In genomic region chr17:40608061-40608581, GRCh38 we compare ENCODE assay signal across 16 cellular contexts. TPM values are rescaled to one million over a fixed set of nuclear protein-coding genes. Genes with fewer than 3 reads are reported as not detected.
DNase-seq lines count a peak whose midpoint lies in the region; ATAC-seq and TF ChIP-seq lines count a peak whose summit lies in the region.
"Had no signal": no experiment of that assay in that cellular context is flagged by ENCODE, and none has a peak within 500 bp of the region (broad histone marks: within the 10 kb centered on the region; RNA-seq: fewer than 3 reads in every experiment).

No MANE protein-coding gene starts in this region.

- H3K27me3 Mint-ChIP-seq in activated naive CD4-positive, alpha-beta T cell treated with anti-CD3 and anti-CD28 coated beads, Interleukin-2, amount 50 U/mL, for 24 hours = no peaks in the 10 kb centered on the region
- H3K27me3 Mint-ChIP-seq in activated T-helper 17 cell treated with anti-CD3 and anti-CD28 coated beads, Interleukin-2, amount 50 U/mL, for 72 hours = no peaks in the 10 kb centered on the region
- no peaks in the 10 kb centered on the region for H3K27me3 Mint-ChIP-seq in memory B cell

- H3K9ac ChIP-seq in mammary epithelial cell (ENCODE audit: insufficient read depth, low read length) = no peak overlapping the region

- intact Hi-C loops in mammary epithelial cell (cut with micrococcal nuclease) = no loop called here

- H3K4me1 Mint-ChIP-seq in activated naive CD4-positive, alpha-beta T cell treated with anti-CD3 and anti-CD28 coated beads, Interleukin-2, amount 50 U/mL, for 24 hours = peaks cover 98% of the 10 kb centered on the region
- H3K4me1 Mint-ChIP-seq in activated T-helper 17 cell treated with anti-CD3 and anti-CD28 coated beads, Interleukin-2, amount 50 U/mL, for 72 hours = peaks cover 72% of the 10 kb centered on the region
- peaks cover 18% of the 10 kb centered on the region for H3K4me1 Mint-ChIP-seq in memory B cell

- no peaks in the 10 kb centered on the region for H3K4me1 ChIP-seq in mammary epithelial cell (ENCODE audit: insufficient read depth, low read length)

- DNase-seq in activated naive CD4-positive, alpha-beta T cell (lab: John Stamatoyannopoulos, UW) = no peak
- DNase-seq in memory B cell (ENCODE audit: low spot score in 2 of 2) = no peak
- DNase-seq in stimulated activated CD4-positive, alpha-beta T cell treated with anti-CD3 and anti-CD28 coated beads, Interleukin-1b, Interleukin-23, amount 100 ng/mL, for 48 hours = no peak
- DNase-seq in DMS153 (lab: John Stamatoyannopoulos, UW) = no peak
- no peak for DNase-seq in mammary epithelial cell
- DNase-seq: GDM1, Kasumi-1, NCI-H774, WERI-Rb-1 had no signal

- no peak overlapping the region for H3K4me2 ChIP-seq in mammary epithelial cell (ENCODE audit: insufficient read depth, low read depth, low read length)

- H3K79me2 ChIP-seq in mammary epithelial cell (ENCODE audit: insufficient read depth, low read length) = no peaks in the 10 kb centered on the region

- no peaks in the 10 kb centered on the region for H3K36me3 Mint-ChIP-seq in activated naive CD4-positive, alpha-beta T cell treated with anti-CD3 and anti-CD28 coated beads, Interleukin-2, amount 50 U/mL, for 24 hours
- no peaks in the 10 kb centered on the region for H3K36me3 Mint-ChIP-seq in activated T-helper 17 cell treated with anti-CD3 and anti-CD28 coated beads, Interleukin-2, amount 50 U/mL, for 72 hours (ENCODE audit: low read depth)
- no peaks in the 10 kb centered on the region for H3K36me3 Mint-ChIP-seq in memory B cell

- 74% methylated on average over 5 of the region's 6 CpGs for WGBS in mammary epithelial cell (ENCODE audit: low coverage, missing lambda C conversion rate)

- H3K27ac ChIP-seq in mammary epithelial cell (ENCODE audit: insufficient read depth, low read depth, low read length) = no peak overlapping the region
- H3K27ac ChIP-seq: WERI-Rb-1 had no signal

- no TSS peak for BruUV-seq in mammary epithelial cell (replicated peaks; lab: Mats Ljungman, UMichigan)

- ATAC-seq in activated T-helper 17 cell treated with anti-CD3 and anti-CD28 coated beads, Interleukin-2, amount 50 U/mL, for 72 hours (replicated peaks) = peak; percentile 63
- ATAC-seq in memory B cell (ENCODE audit: low read depth) (peak; percentile 63), GM19395 (IDR thresholded peaks at IDR 0.05; ENCODE audit: unreplicated experiment) (no peak)
- ATAC-seq: Panc1 had no signal

- dilution Hi-C loops in mammary epithelial cell (cut with HindIII; ENCODE audit: low sequenced_read_pairs) = loop anchor here (10.0 kb wide), 1 partner anchor 257 kb away; the partner anchor contains the start of gene KRT12

- no peaks in the 10 kb centered on the region for H3K36me3 ChIP-seq in mammary epithelial cell (ENCODE audit: insufficient read depth, low read length)
- H3K36me3 ChIP-seq: WERI-Rb-1 had no signal

- no peaks in the 10 kb centered on the region for H4K20me1 ChIP-seq in mammary epithelial cell (ENCODE audit: insufficient read depth, low read length)

- in situ Hi-C loops in mammary epithelial cell (cut with MboI; ENCODE audit: low sequenced_read_pairs in 2 of 2) = loop anchor here in 1 of 2 donors (25.0 kb wide), 1 partner anchor 1054 kb away; no protein-coding TSS in a partner anchor

- TF ChIP-seq CTCF in mammary epithelial cell (conservative IDR thresholded peaks at IDR 0.05 in 1 of 2, IDR thresholded peaks at IDR 0.05 in 1 of 2; ENCODE audit: extremely low read depth in 1 of 2, insufficient read depth in 1 of 2, low read depth in 1 of 2, low read length in 2 of 2) = no peak

- H3K4me3 ChIP-seq in mammary epithelial cell (replicated peaks in 1 of 3; ENCODE audit: insufficient read depth in 1 of 3, low read depth in 2 of 3, low read length in 3 of 3) = no peak overlapping the region

- no peak overlapping the region for H2AFZ ChIP-seq in mammary epithelial cell (ENCODE audit: low read depth, low read length)

- H3K9me3 ChIP-seq in mammary epithelial cell (replicated peaks; ENCODE audit: insufficient read depth, low read length) = no peaks in the 10 kb centered on the region

- no peaks in the 10 kb centered on the region for H3K9me3 Mint-ChIP-seq in activated naive CD4-positive, alpha-beta T cell treated with anti-CD3 and anti-CD28 coated beads, Interleukin-2, amount 50 U/mL, for 24 hours
- H3K9me3 Mint-ChIP-seq in activated T-helper 17 cell treated with anti-CD3 and anti-CD28 coated beads, Interleukin-2, amount 50 U/mL, for 72 hours = no peaks in the 10 kb centered on the region
- no peaks in the 10 kb centered on the region for H3K9me3 Mint-ChIP-seq in memory B cell

- H3K27ac Mint-ChIP-seq in activated naive CD4-positive, alpha-beta T cell treated with anti-CD3 and anti-CD28 coated beads, Interleukin-2, amount 50 U/mL, for 24 hours = peak overlapping the region; percentile 75
- H3K27ac Mint-ChIP-seq in activated T-helper 17 cell treated with anti-CD3 and anti-CD28 coated beads, Interleukin-2, amount 50 U/mL, for 72 hours = peak overlapping the region; percentile 88
- peak overlapping the region; percentile 80 for H3K27ac Mint-ChIP-seq in memory B cell

- no peaks in the 10 kb centered on the region for H3K27me3 ChIP-seq in mammary epithelial cell (ENCODE audit: insufficient read depth, low read length)

- CTCF ChIA-PET in mammary epithelial cell (lab: Charles Lee; ENCODE audit: low non-redundant PET) = no interaction called here

- peak overlapping the region; percentile 68 for H3K4me3 Mint-ChIP-seq in activated naive CD4-positive, alpha-beta T cell treated with anti-CD3 and anti-CD28 coated beads, Interleukin-2, amount 50 U/mL, for 24 hours
- H3K4me3 Mint-ChIP-seq in activated T-helper 17 cell treated with anti-CD3 and anti-CD28 coated beads, Interleukin-2, amount 50 U/mL, for 72 hours = peak overlapping the region; percentile 74
- no peak overlapping the region for H3K4me3 Mint-ChIP-seq in memory B cell

RNA-seq across cellular contexts. Expression of gene SMARCE1, which starts 39.5 kb away (rescaled TPM):
- 10 to 100 TPM; 82.1 to 85.5 TPM for total RNA-seq in activated T-helper 17 cell treated with anti-CD3 and anti-CD28 coated beads, Interleukin-2, amount 50 U/mL, for 72 hours
- total RNA-seq in mammary epithelial cell = 10 to 100 TPM; 75.0 to 94.2 TPM
- 37.0 TPM for polyA plus RNA-seq in mammary epithelial cell
- polyA minus RNA-seq in mammary epithelial cell = 61.3 TPM

RNA-seq across cellular contexts. Expression of gene CCR7, which starts 42.8 kb away (rescaled TPM):
- total RNA-seq in activated T-helper 17 cell treated with anti-CD3 and anti-CD28 coated beads, Interleukin-2, amount 50 U/mL, for 72 hours = 100 to 1,000 TPM; 140 to 304 TPM
- under 1 TPM in 1 of 2 donors, not detected in 1; 0.17 TPM for total RNA-seq in mammary epithelial cell
- polyA plus RNA-seq in mammary epithelial cell = 0.20 TPM
- polyA minus RNA-seq in mammary epithelial cell = not detected
- total RNA-seq: H4, renal cortical epithelial cell had no signal
- polyA plus RNA-seq: neural cell had no signal

RNA-seq across cellular contexts. Expression of gene KRT222, which starts 56.9 kb away (rescaled TPM):
- total RNA-seq in activated T-helper 17 cell treated with anti-CD3 and anti-CD28 coated beads, Interleukin-2, amount 50 U/mL, for 72 hours = not detected
- total RNA-seq in mammary epithelial cell = under 1 TPM; 0.67 to 0.94 TPM
- 0.24 TPM for polyA plus RNA-seq in mammary epithelial cell
- polyA minus RNA-seq in mammary epithelial cell = not detected

Comparison
In these comparisons a context has a peak if more than half of its experiments do, and no peak if none do; other contexts are left out.
1. RNA of gene CCR7, which starts 42.8 kb away (total RNA-seq): 140 to 304 TPM in activated T-helper 17 cell treated with anti-CD3 and anti-CD28 coated beads, Interleukin-2, amount 50 U/mL, for 72 hours; 0.17 TPM in mammary epithelial cell; every median in the first group is over 100 times any median in the second.
2. Peak in every context shown above with its lines, with median percentiles within 50 percentile points of each other: H3K27ac Mint-ChIP-seq.